In genomic region chr6:169789944-169790927, GRCh38 we compare ENCODE assay signal across 8 cellular contexts. TPM values are rescaled to one million over a fixed set of nuclear protein-coding genes. Genes with fewer than 3 reads are reported as not detected.
A peak's percentile ranks its signal among the peaks of the same experiment; 100 is the strongest.
DNase-seq lines count a peak whose midpoint lies in the region; ATAC-seq, FAIRE-seq and TF ChIP-seq lines count a peak whose summit lies in the region.

No MANE protein-coding gene starts in this region.

- H3K27ac ChIP-seq in ACC112 (ENCODE audit: low read depth, low read length) (no peak overlapping the region), kidney (ENCODE audit: low read depth in 2 of 2, low read length in 2 of 2) (peak overlapping the region; percentile 59 to 75)

- H3K4me3 ChIP-seq in ACC112 (ENCODE audit: low read depth, low read length) (peak overlapping the region; percentile 79), kidney (ENCODE audit: low read length in 2 of 2) (peak overlapping the region; percentile 78 to 79)

- no peak for FAIRE-seq in kidney (lab: Jason Lieb, UNC)

- H2AFZ ChIP-seq in ACC112 (ENCODE audit: low read length, unreplicated experiment): peak overlapping the region; percentile 83

- ATAC-seq in GM18867 (IDR thresholded peaks at IDR 0.05; ENCODE audit: unreplicated experiment) (peak; percentile 96), HG03108 (IDR thresholded peaks at IDR 0.05; ENCODE audit: unreplicated experiment) (peak; percentile 97)

- H3K9ac ChIP-seq in kidney (ENCODE audit: low read length in 2 of 2): peak overlapping the region; percentile 63 to 82

- H3K4me1 ChIP-seq in ACC112 (ENCODE audit: control insufficient read depth, insufficient read depth, low read length, unreplicated experiment) (no peaks in the 10 kb centered on the region), kidney (ENCODE audit: control insufficient read depth in 1 of 2, insufficient read depth in 1 of 2, low read depth in 1 of 2, low read length in 2 of 2) (peaks cover 6 to 13% of the 10 kb centered on the region in 2 donors)

- H3K36me3 ChIP-seq in ACC112 (ENCODE audit: insufficient read depth, low read length) (no peaks in the 10 kb centered on the region), kidney (ENCODE audit: control insufficient read depth in 1 of 2, insufficient read depth in 2 of 2, low read length in 2 of 2) (no peaks in the 10 kb centered on the region)

- peak; percentile 90 for TF ChIP-seq CTCF in kidney (IDR thresholded peaks at IDR 0.05; ENCODE audit: borderline replicate concordance, extremely low read depth, insufficient read depth)

- H3K27me3 ChIP-seq in ACC112 (ENCODE audit: insufficient read depth, low read length): no peaks in the 10 kb centered on the region

- DNase-seq in NCI-H2196 (lab: John Stamatoyannopoulos, UW; ENCODE audit: unreplicated experiment) (peak; percentile 76), kidney (peak; percentile 90)
- peak; percentile 34 to 64 (median 54) for DNase-seq in activated CD4-positive, CD25-positive, alpha-beta regulatory T cell (lab: John Stamatoyannopoulos, UW)
- peak; percentile 60 for DNase-seq in central memory CD4-positive, alpha-beta T cell
- DNase-seq in stimulated activated CD4-positive, alpha-beta T cell treated with anti-CD3 and anti-CD28 coated beads, Interleukin-15, amount 100 ng/mL, for 24 hours: peak; percentile 81

- intact Hi-C loops in kidney (cut with DNase I): no loop called here

- H3K9me3 ChIP-seq in kidney (ENCODE audit: control insufficient read depth in 1 of 2, low read length in 2 of 2): no peaks in the 10 kb centered on the region

- no peaks in the 10 kb centered on the region for H3K79me2 ChIP-seq in ACC112 (ENCODE audit: control insufficient read depth, insufficient read depth, low read length, unreplicated experiment)

RNA-seq across cellular contexts. Expression of gene ERMARD, which starts 38.8 kb away (rescaled TPM):
- total RNA-seq in kidney: 36.8 TPM
- polyA plus RNA-seq in kidney (ENCODE audit: insufficient read depth, low read depth, low replicate concordance): 22.3 TPM

RNA-seq across cellular contexts. Expression of gene DYNLT2, which starts 38.9 kb away (rescaled TPM):
- 1.9 TPM for total RNA-seq in kidney
- 2.6 TPM for polyA plus RNA-seq in kidney (ENCODE audit: insufficient read depth, low read depth, low replicate concordance)
